ENCODE assay signal across 8 cellular contexts in genomic region chr5:181260720-181261319, GRCh38. TPM values are rescaled to one million over a fixed set of nuclear protein-coding genes. Genes with fewer than 3 reads are reported as not detected.
DNase-seq lines count a peak whose midpoint lies in the region; ATAC-seq, FAIRE-seq and TF ChIP-seq lines count a peak whose summit lies in the region.

TRIM52 (minus strand) TSS chr5:181261143; CDS start chr5:181260813, 330 bp downstream.

- H3K27me3 ChIP-seq in HAP-1 (ENCODE audit: low read depth): no peaks in the 10 kb centered on the region
- H3K27me3 ChIP-seq in pancreas: no peaks in the 10 kb centered on the region
- H3K27me3 ChIP-seq in transverse colon: no peaks in the 10 kb centered on the region

- no peak for FAIRE-seq in pancreas (lab: Jason Lieb, UNC)

- ATAC-seq in pancreas: peak; percentile 91 to 96 (median 92)

- H3K27ac ChIP-seq in pancreas (peak within 1 kb of the TSS; percentile 96 to 99 (median 99)), transverse colon (peak within 1 kb of the TSS; percentile 92 to 100 (median 98))

- TF ChIP-seq CTCF in NB4 (IDR thresholded peaks at IDR 0.05; ENCODE audit: low read depth, low read length): no peak
- TF ChIP-seq CTCF in pancreas (IDR thresholded peaks at IDR 0.05): no peak
- peak in 3 of 5 experiments; percentile 14 to 45 (median 15) for TF ChIP-seq CTCF in transverse colon (IDR thresholded peaks at IDR 0.05)

- TF ChIP-seq EP300 in transverse colon (IDR thresholded peaks at IDR 0.05; ENCODE audit: low read depth): no peak

- intact Hi-C loops in pancreas (cut with DNase I): no loop called here
- intact Hi-C loops in transverse colon (cut with DNase I; ENCODE audit: low total_unique reads): no loop called here

- H3K4me3 ChIP-seq in HAP-1 (peak within 1 kb of the TSS; percentile 96), NB4 (ENCODE audit: low read depth, low read length) (peak within 1 kb of the TSS; percentile 74), pancreas (peak within 1 kb of the TSS; percentile 70 to 97 (median 94)), transverse colon (peak within 1 kb of the TSS; percentile 71 to 85 (median 80))

- in situ Hi-C loops in HAP-1 (cut with MboI; ENCODE audit: low sequenced_read_pairs): no loop called here
- in situ Hi-C loops in transverse colon (cut with MboI; ENCODE audit: low pct_ligation_motif_present in 1 of 4, low pct_unique_long_range_greater_than_20kb in 1 of 4, low sequenced_read_pairs in 3 of 4): loop anchor here in 1 of 4 donors (5.0 kb wide), 1 partner anchor 74 kb away; no protein-coding TSS in a partner anchor

- H3K36me3 ChIP-seq in HAP-1 (replicated peaks) (peaks cover 23% of the 10 kb centered on the region), pancreas (no peaks in the 10 kb centered on the region), transverse colon (no peaks in the 10 kb centered on the region)

- WGBS in pancreas, 2 donors: 0 to 1% methylated on average over 39 to 43 of the region's 43 CpGs
- WGBS in transverse colon (ENCODE audit: low coverage in 1 of 2), 2 donors: 1% methylated on average over 40 of the region's 43 CpGs; no CpG with 5 or more reads in 1 of the 2 donors

- H3K4me1 ChIP-seq in HAP-1 (peaks cover 11% of the 10 kb centered on the region), pancreas (peaks cover 14 to 37% (median 19%) of the 10 kb centered on the region in 3 donors), transverse colon (peaks cover 13 to 49% (median 33%) of the 10 kb centered on the region in 4 donors)

- DNase-seq in ELR (ENCODE audit: low read depth) (peak; percentile 94), HAP-1 (ENCODE audit: low spot score in 2 of 2) (peak; percentile 78 to 93), NB4 (ENCODE audit: low read depth) (peak; percentile 94), globus pallidus (ENCODE audit: low spot score) (peak; percentile 88), pancreas (peak; percentile 88 to 96 (median 90)), transverse colon (peak; percentile 93), NCI-H1930 (lab: John Stamatoyannopoulos, UW) (no peak)
- peak; percentile 84 for DNase-seq in activated T-helper 9 cell treated with anti-CD3 and anti-CD28 coated beads, Interleukin-2, amount 50 U/mL, for 16 hours (ENCODE audit: low read depth)

- H3K9me3 ChIP-seq in HAP-1: no peaks in the 10 kb centered on the region
- no peaks in the 10 kb centered on the region for H3K9me3 ChIP-seq in pancreas
- H3K9me3 ChIP-seq in transverse colon: no peaks in the 10 kb centered on the region

- peak; percentile 75 for TF ChIP-seq POLR2A in NB4 (IDR thresholded peaks at IDR 0.05; ENCODE audit: extremely low read depth, insufficient read length)
- TF ChIP-seq POLR2A in transverse colon (IDR thresholded peaks at IDR 0.05): peak; percentile 96

RNA-seq across cellular contexts. Expression of gene TRIM52, which starts in this region (rescaled TPM):
- 10 to 100 TPM in 1 of 6 donors, 1 to 10 TPM in 5; 5.6 to 10.4 (median 7.4) TPM for total RNA-seq in pancreas
- polyA plus RNA-seq in pancreas: 10 to 100 TPM; 12.8 to 18.1 TPM
- 10 to 100 TPM; 14.7 to 24.3 (median 20.4) TPM for total RNA-seq in transverse colon

Comparison
In these comparisons a context has a peak if more than half of its experiments do, and no peak if none do; other contexts are left out.
1. DNase-seq: peak in ELR (single experiment), HAP-1 (2 of 2), NB4 (single experiment), activated T-helper 9 cell treated with anti-CD3 and anti-CD28 coated beads, Interleukin-2, amount 50 U/mL, for 16 hours (single experiment), globus pallidus (single experiment), pancreas (6 of 6) and transverse colon (single experiment); none in NCI-H1930 (0 of 2).
2. CTCF ChIP-seq: peak in transverse colon (3 of 5); none in NB4 (single experiment) and pancreas (0 of 4).
3. Peak in every context shown above with its lines, with median percentiles within 50 percentile points of each other: H3K4me3 ChIP-seq.